In genomic region chr22:44605486-44605885, GRCh38 we compare ENCODE assay signal across 2 cellular contexts.
TF ChIP-seq lines count a peak whose summit lies in the region.

No MANE protein-coding gene starts in this region.

TF ChIP-seq in H1, 55 proteins besides CTCF, POLR2A, EP300 and RAD21 (continued from another document):
- TF ChIP-seq HDAC6 (IDR thresholded peaks at IDR 0.05; ENCODE audit: low read depth, low read length) (no peak), SP4 (IDR thresholded peaks at IDR 0.05; ENCODE audit: low read length) (no peak), BACH1 (IDR thresholded peaks at IDR 0.05; ENCODE audit: low read length) (no peak), KDM5A (IDR thresholded peaks at IDR 0.05; ENCODE audit: low read length) (no peak), SP1 (IDR thresholded peaks at IDR 0.05; ENCODE audit: low read depth, low read length) (no peak), CHD1 (IDR thresholded peaks at IDR 0.05; ENCODE audit: low read depth, low read length) (no peak), SIRT6 (IDR thresholded peaks at IDR 0.05; ENCODE audit: low read length) (no peak), KDM1A (IDR thresholded peaks at IDR 0.05; ENCODE audit: borderline replicate concordance, low read length) (no peak)

TF ChIP-seq in SK-N-SH treated with all-trans-retinoic acid at 6 μM for 48 hours, 23 proteins besides CTCF, POLR2A, EP300 and RAD21 (continued from another document):
- TF ChIP-seq CREB5 (CRISPR knock-in tag; IDR thresholded peaks at IDR 0.05; ENCODE audit: low read depth): no peak
- no peak for TF ChIP-seq ZC3H10 (CRISPR knock-in tag; IDR thresholded peaks at IDR 0.05)
- TF ChIP-seq BACH2 (CRISPR knock-in tag; IDR thresholded peaks at IDR 0.05; ENCODE audit: borderline replicate concordance): no peak
TF ChIP-seq in SK-N-SH treated with all-trans-retinoic acid at 6 μM for 48 hours: peak in this region for 0.
